23 cellular contexts compared by ENCODE assay signal in the genomic region with DNA sequence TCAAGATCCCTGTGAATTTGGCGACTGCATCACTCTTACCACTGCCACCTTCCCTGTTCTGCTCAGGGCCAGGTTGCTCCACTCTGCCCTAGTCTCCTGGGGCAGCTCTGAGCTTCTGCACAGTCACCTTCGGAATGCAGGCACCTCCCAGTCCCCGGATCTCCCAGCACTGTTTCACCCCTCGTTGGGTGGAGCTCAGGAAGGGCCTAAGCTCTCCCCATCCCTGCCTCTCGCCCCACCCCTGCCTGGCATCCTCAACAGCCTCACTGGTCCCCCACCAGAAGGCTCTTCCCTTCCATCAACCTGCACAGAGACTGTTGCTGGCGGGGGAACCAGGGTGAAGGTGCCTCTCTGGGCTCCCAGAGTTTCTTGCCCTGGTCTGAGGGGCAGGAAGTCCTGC. TPM values are rescaled to one million over a fixed set of nuclear protein-coding genes. Genes with fewer than 3 reads are reported as not detected.
DNase-seq lines count a peak whose midpoint lies in the region; ATAC-seq, FAIRE-seq and TF ChIP-seq lines count a peak whose summit lies in the region.
"Had no signal": no experiment of that assay in that cellular context is flagged by ENCODE, and none has a peak within 500 bp of the region (broad histone marks: within the 10 kb centered on the region; RNA-seq: fewer than 3 reads in every experiment).

No MANE protein-coding gene starts in this region.

- H3K27ac Mint-ChIP-seq in neural crest cell (ENCODE audit: unreplicated experiment): peak overlapping the region; percentile 71
- no peak overlapping the region for H3K27ac Mint-ChIP-seq in activated naive CD8-positive, alpha-beta T cell treated with anti-CD3 and anti-CD28 coated beads, Interleukin-2, amount 50 U/mL, for 24 hours
- H3K27ac Mint-ChIP-seq: CD4-positive, CD25-positive, alpha-beta regulatory T cell; CD8-positive, alpha-beta memory T cell had no signal

- peak overlapping the region; percentile 72; the same call in 1 of the 2 replicates for H2BK20ac ChIP-seq in H1 (ENCODE audit: low read length)

- no peak overlapping the region for H3K18ac ChIP-seq in H1 (ENCODE audit: extremely low read depth, low read length)

- H3K4me1 ChIP-seq in BLaER1 (peaks cover 99% of the 10 kb centered on the region), HEK293 (ENCODE audit: control insufficient read depth, insufficient read depth, low read length) (no peaks in the 10 kb centered on the region), H1 (replicated peaks in 1 of 4; ENCODE audit: control insufficient read depth in 3 of 4, insufficient read depth in 4 of 4, low read length in 3 of 4) (peaks cover 0 to 30% (median 16%) of the 10 kb centered on the region in 4 experiments; a peak in 6 of 7 replicates)
- H3K4me1 ChIP-seq: HAP-1 had no signal

- H3K9ac ChIP-seq in BLaER1 (0 out of 2 replicates have a peak overlapping the region, but pooled peaks have one; percentile 45), H1 (replicated peaks in 1 of 4; ENCODE audit: extremely low read depth in 1 of 4, low read depth in 3 of 4, low read length in 3 of 4) (no peak overlapping the region)

- no peaks in the 10 kb centered on the region for H3K23me2 ChIP-seq in H1 (ENCODE audit: low read depth, low read length)

- DNase-seq in H1 (ENCODE audit: low read depth in 1 of 2, low spot score in 2 of 2) (no peak), neural crest cell (ENCODE audit: low read depth, low spot score) (no peak), OCI-M1 (lab: John Stamatoyannopoulos, UW) (no peak)
- DNase-seq in activated CD4-positive, alpha-beta T cell treated with anti-CD3 and anti-CD28 coated beads for 4 hours: no peak
- DNase-seq in activated naive CD8-positive, alpha-beta T cell treated with anti-CD3 and anti-CD28 coated beads, Interleukin-2, amount 50 U/mL, for 24 hours: no peak
- DNase-seq: 8988T; C1 segment of cervical spinal cord; CD4-positive, CD25-positive, alpha-beta regulatory T cell; CD8-positive, alpha-beta memory T cell; COR-L47; DMS 273 treated with DMSO at 0.1 percent for 48 hours; DMS53; DND-41; EL; IMR-90 had no signal

- no peak overlapping the region for H2AFZ ChIP-seq in H1 (ENCODE audit: low read length)

- ATAC-seq in GM19023 (IDR thresholded peaks at IDR 0.05; ENCODE audit: unreplicated experiment): no peak
- no peak for ATAC-seq in activated naive CD8-positive, alpha-beta T cell treated with anti-CD3 and anti-CD28 coated beads, Interleukin-2, amount 50 U/mL, for 24 hours
- ATAC-seq: GM12878, K562 had no signal

- H3K36me3 Mint-ChIP-seq in neural crest cell (ENCODE audit: low read depth): no peaks in the 10 kb centered on the region
- H3K36me3 Mint-ChIP-seq in activated naive CD8-positive, alpha-beta T cell treated with anti-CD3 and anti-CD28 coated beads, Interleukin-2, amount 50 U/mL, for 24 hours (ENCODE audit: low read depth): no peaks in the 10 kb centered on the region
- H3K36me3 Mint-ChIP-seq: CD4-positive, CD25-positive, alpha-beta regulatory T cell; CD8-positive, alpha-beta memory T cell had no signal

- H3K4ac ChIP-seq in H1 (replicated peaks; ENCODE audit: insufficient read length, low read depth, low read length): no peak overlapping the region

- H4K91ac ChIP-seq in H1 (replicated peaks; ENCODE audit: insufficient read length, low read length): no peak overlapping the region

- H2BK12ac ChIP-seq in H1 (ENCODE audit: low read depth, low read length): no peak overlapping the region

- H3K9me3 Mint-ChIP-seq in neural crest cell: no peaks in the 10 kb centered on the region
- H3K9me3 Mint-ChIP-seq in activated naive CD8-positive, alpha-beta T cell treated with anti-CD3 and anti-CD28 coated beads, Interleukin-2, amount 50 U/mL, for 24 hours: no peaks in the 10 kb centered on the region
- H3K9me3 Mint-ChIP-seq: CD4-positive, CD25-positive, alpha-beta regulatory T cell; CD8-positive, alpha-beta memory T cell had no signal

- H3K27me3 ChIP-seq in BLaER1 (peaks cover 20% of the 10 kb centered on the region), H1 (replicated peaks in 1 of 4; ENCODE audit: control insufficient read depth in 3 of 4, extremely low read depth in 1 of 4, insufficient read depth in 3 of 4, low read length in 3 of 4) (peaks cover 5 to 25% (median 17%) of the 10 kb centered on the region in 4 experiments)

- no peak overlapping the region for H2BK15ac ChIP-seq in H1 (ENCODE audit: low read length)

- no peaks in the 10 kb centered on the region for H3K36me3 ChIP-seq in BLaER1
- H3K36me3 ChIP-seq in HEK293 (ENCODE audit: control insufficient read depth in 2 of 2, insufficient read depth in 1 of 2, low read length in 2 of 2): no peaks in the 10 kb centered on the region
- H3K36me3 ChIP-seq in H1 (ENCODE audit: control insufficient read depth in 2 of 4, insufficient read depth in 4 of 4, low read length in 3 of 4): no peaks in the 10 kb centered on the region
- H3K36me3 ChIP-seq: HAP-1 had no signal

- H3K4me1 Mint-ChIP-seq in neural crest cell: peaks cover 32% of the 10 kb centered on the region
- H3K4me1 Mint-ChIP-seq in activated naive CD8-positive, alpha-beta T cell treated with anti-CD3 and anti-CD28 coated beads, Interleukin-2, amount 50 U/mL, for 24 hours: no peaks in the 10 kb centered on the region

- CTCF ChIA-PET in HEK293 (lab: Yijun Ruan, JAX): interaction anchor here (1.5 to 2.1 kb wide), 2 partner anchors 13 to 114 kb away, joined by 3 to 10 read pairs; no protein-coding TSS in a partner anchor
- CTCF ChIA-PET in H1 (lab: Charles Lee; ENCODE audit: partially characterized antibody): interaction anchor here (0.7 to 3.6 kb wide), 4 partner anchors 10 to 197 kb away, joined by 3 to 13 read pairs (median 4); no protein-coding TSS in a partner anchor

- POLR2A ChIA-PET in HEK293 (lab: Yijun Ruan, JAX) (no interaction called here), H1 (lab: Charles Lee; ENCODE audit: partially characterized antibody) (no interaction called here)

- no peaks in the 10 kb centered on the region for H3K79me1 ChIP-seq in H1 (ENCODE audit: low read depth, low read length)

- TF ChIP-seq CTCF in HEK293 (tag by site-specific recombination; IDR thresholded peaks at IDR 0.05): no peak
- no peak for TF ChIP-seq CTCF in H1 (IDR thresholded peaks at IDR 0.05; ENCODE audit: control extremely low read depth in 1 of 3, insufficient read depth in 1 of 3, low read depth in 1 of 3, low read length in 3 of 3)
- TF ChIP-seq CTCF in neural crest cell (conservative IDR thresholded peaks at IDR 0.05): no peak

- 71% methylated on average over 4 of the region's 6 CpGs; no CpG with 5 or more reads in 1 of the 2 experiments for WGBS in H1 (ENCODE audit: extremely low coverage in 1 of 2, insufficient coverage in 1 of 2, insufficient read length in 1 of 2, insufficient replicate concordance in 2 of 2, low coverage in 1 of 2, low lambda C conversion rate in 2 of 2, missing lambda C conversion rate in 1 of 2), 2 experiments

- peak overlapping the region; percentile 19 for H3K4me3 Mint-ChIP-seq in neural crest cell
- H3K4me3 Mint-ChIP-seq in activated naive CD8-positive, alpha-beta T cell treated with anti-CD3 and anti-CD28 coated beads, Interleukin-2, amount 50 U/mL, for 24 hours: no peak overlapping the region
- H3K4me3 Mint-ChIP-seq: CD8-positive, alpha-beta memory T cell had no signal

- no peak for TF ChIP-seq RAD21 in H1 (IDR thresholded peaks at IDR 0.05 in 1 of 2, conservative IDR thresholded peaks at IDR 0.05 in 1 of 2; ENCODE audit: low read depth in 2 of 2, low read length in 2 of 2)

- no peak overlapping the region for H4K5ac ChIP-seq in H1 (ENCODE audit: insufficient read length, low read depth, low read length)

- no peak overlapping the region for H2BK120ac ChIP-seq in H1 (replicated peaks; ENCODE audit: low read depth, low read length)

- no peak overlapping the region for H3K56ac ChIP-seq in H1 (replicated peaks; ENCODE audit: insufficient read length, low read depth, low read length)

- no peak for FAIRE-seq in H1 (lab: Jason Lieb, UNC)
- FAIRE-seq: GM12878, HTR-8/SVneo, K562 had no signal

- H3K4me2 ChIP-seq in BLaER1 (peak overlapping the region; percentile 97), H1 (ENCODE audit: insufficient read depth in 1 of 2, low read depth in 2 of 2, low read length in 2 of 2) (no peak overlapping the region)

- peaks cover 25% of the 10 kb centered on the region for H3K27me3 Mint-ChIP-seq in neural crest cell (ENCODE audit: low read depth)
- H3K27me3 Mint-ChIP-seq in activated naive CD8-positive, alpha-beta T cell treated with anti-CD3 and anti-CD28 coated beads, Interleukin-2, amount 50 U/mL, for 24 hours: peaks cover 27% of the 10 kb centered on the region

- H2AK5ac ChIP-seq in H1 (ENCODE audit: low read depth, low read length): no peak overlapping the region

- H3K27ac ChIP-seq in BLaER1 (peak overlapping the region; percentile 65), HEK293 (ENCODE audit: extremely low read depth, low read depth, low read length) (no peak overlapping the region), H1 (ENCODE audit: low read depth, low read length) (no peak overlapping the region)
- H3K27ac ChIP-seq: HL-60 had no signal

- H3K14ac ChIP-seq in H1 (ENCODE audit: insufficient read length): no peak overlapping the region

- no peaks in the 10 kb centered on the region for H3K79me2 ChIP-seq in H1 (ENCODE audit: control insufficient read depth in 1 of 2, insufficient read depth in 2 of 2, low read length in 2 of 2)

- H4K8ac ChIP-seq in H1 (ENCODE audit: extremely low read depth, insufficient read depth, low read length): no peak overlapping the region

- no peak overlapping the region for H2BK5ac ChIP-seq in H1 (ENCODE audit: low read depth, low read length)

- no peak overlapping the region for H3K4me3 ChIP-seq in BLaER1
- H3K4me3 ChIP-seq in HEK293 (ENCODE audit: low read depth, low read length): no peak overlapping the region
- no peak overlapping the region for H3K4me3 ChIP-seq in H1 (ENCODE audit: extremely low read depth in 1 of 4, insufficient read depth in 2 of 4, low read depth in 3 of 4, low read length in 4 of 4)
- H3K4me3 ChIP-seq: GM12878, HAP-1, K562 had no signal

- H3K9me3 ChIP-seq in BLaER1: no peaks in the 10 kb centered on the region
- H3K9me3 ChIP-seq in HEK293 (ENCODE audit: control insufficient read depth, insufficient read depth, low read depth, low read length): no peaks in the 10 kb centered on the region
- no peaks in the 10 kb centered on the region for H3K9me3 ChIP-seq in H1 (ENCODE audit: insufficient read depth in 2 of 2, low read depth in 1 of 2, low read length in 1 of 2)
- H3K9me3 ChIP-seq: HAP-1 had no signal

- TF ChIP-seq POLR2A in H1 (IDR thresholded peaks at IDR 0.05; ENCODE audit: control extremely low read depth in 1 of 2, low read depth in 2 of 2, low read length in 2 of 2): no peak

- no peak for TF ChIP-seq EP300 in H1 (IDR thresholded peaks at IDR 0.05; ENCODE audit: borderline replicate concordance in 1 of 2, low read depth in 2 of 2, low read length in 2 of 2)

- H4K20me1 ChIP-seq in BLaER1 (no peaks in the 10 kb centered on the region), H1 (replicated peaks in 1 of 2; ENCODE audit: control insufficient read depth in 1 of 2, insufficient read depth in 2 of 2, low read length in 2 of 2) (peaks cover 0 to 1% of the 10 kb centered on the region in 2 experiments)

- no peak overlapping the region for H3K23ac ChIP-seq in H1 (ENCODE audit: insufficient read length)

RNA-seq across cellular contexts. Expression of gene YTHDF1, which starts 46.2 kb away (rescaled TPM):
- total RNA-seq in H1 (2021; fragmentation: NEBNext Ultra II Directional; extraction: Animal tissue kit (Norgen Biotek cat#: 25700)): 66.0 and 66.1 TPM in 2 replicates
- polyA plus RNA-seq in H1 (2011; rRNA removed): 32.8 and 38.3 TPM in 2 replicates
- 41.4 TPM for polyA plus RNA-seq in H1 (2011; cell fraction: cytosol; rRNA removed)
- 41.1 TPM for polyA plus RNA-seq in H1 (2011; cell fraction: nucleus; rRNA removed)
- 46.9 to 54.7 TPM (median 49.9 TPM) in 4 replicates for polyA plus RNA-seq in H1 (2012, experiment 1 of 2)
- 35.5 TPM for polyA plus RNA-seq in H1 (2012, experiment 2 of 2)
- polyA plus RNA-seq in H1 (2013, experiment 1 of 2): 44.4 TPM
- 44.2 TPM for polyA plus RNA-seq in H1 (2013, experiment 2 of 2)
- polyA minus RNA-seq in H1 (2011; rRNA and poly(A)+ RNA removed): 42.5 and 44.7 TPM in 2 replicates
- polyA minus RNA-seq in H1 (2011; cell fraction: cytosol; rRNA and poly(A)+ RNA removed): 40.8 TPM
- 22.0 TPM for polyA minus RNA-seq in H1 (2011; cell fraction: nucleus; rRNA and poly(A)+ RNA removed)
- total RNA-seq in neural crest cell: 59.0 and 59.4 TPM in 2 replicates
